8 cellular contexts compared by ENCODE assay signal in the genomic region with DNA sequence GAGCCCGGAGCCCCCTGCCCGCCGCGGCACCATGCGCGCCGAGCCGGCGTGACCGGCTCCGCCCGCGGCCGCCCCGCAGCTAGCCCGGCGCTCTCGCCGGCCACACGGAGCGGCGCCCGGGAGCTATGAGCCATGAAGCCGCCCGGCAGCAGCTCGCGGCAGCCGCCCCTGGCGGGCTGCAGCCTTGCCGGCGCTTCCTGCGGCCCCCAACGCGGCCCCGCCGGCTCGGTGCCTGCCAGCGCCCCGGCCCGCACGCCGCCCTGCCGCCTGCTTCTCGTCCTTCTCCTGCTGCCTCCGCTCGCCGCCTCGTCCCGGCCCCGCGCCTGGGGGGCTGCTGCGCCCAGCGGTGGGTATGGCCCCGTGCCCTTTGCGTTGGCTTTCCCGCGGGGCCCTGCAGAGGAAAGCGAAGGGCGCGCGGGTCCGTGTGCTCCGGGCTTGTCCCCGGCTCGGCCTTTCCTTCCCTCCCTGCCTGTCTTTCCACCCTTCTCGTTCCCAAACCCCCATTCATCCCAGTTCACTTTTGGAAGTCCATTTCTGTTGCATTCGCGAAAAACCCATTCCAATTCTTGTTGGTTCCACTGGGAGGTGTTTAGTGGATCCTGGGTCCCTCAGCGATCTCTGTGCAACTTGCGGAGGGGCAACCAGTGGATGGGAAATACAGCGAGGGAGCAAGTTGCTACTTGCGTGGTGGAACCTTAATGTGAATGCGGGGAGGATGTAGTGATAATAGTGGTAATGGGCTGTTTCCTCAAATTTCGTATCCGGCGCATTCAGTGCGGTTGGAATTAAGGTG. TPM values are rescaled to one million over a fixed set of nuclear protein-coding genes. Genes with fewer than 3 reads are reported as not detected.
DNase-seq lines count a peak whose midpoint lies in the region; TF ChIP-seq lines count a peak whose summit lies in the region.

No MANE protein-coding gene starts in this region.

- WGBS in spleen, 5 donors = 2 to 3% (median 2%) methylated on average over 33 to 77 of the region's 77 CpGs

- H3K4me1 ChIP-seq in HAP-1 (peaks cover 19% of the 10 kb centered on the region), spleen (peaks cover 0 to 22% (median 15%) of the 10 kb centered on the region in 6 donors)

- DNase-seq in NCI-H82 (lab: John Stamatoyannopoulos, UW) (peak; percentile 68), NCI-H82 treated with DMSO at 0.1 percent for 48 hours (lab: John Stamatoyannopoulos, UW; ENCODE audit: unreplicated experiment) (no peak), HAP-1 (ENCODE audit: low spot score in 2 of 2) (peak; percentile 24 to 38), NCI-H526 (lab: John Stamatoyannopoulos, UW) (peak; percentile 26 to 84), iPS-NIHi7 (ENCODE audit: extremely low spot score) (peak; percentile 74), spleen (peak; percentile 75), amniotic stem cell (lab: John Stamatoyannopoulos, UW) (no peak)

- in situ Hi-C loops in HAP-1 (cut with MboI; ENCODE audit: low sequenced_read_pairs) = no loop called here

- TF ChIP-seq CTCF in brain (conservative IDR thresholded peaks at IDR 0.05) (peak in 1 of 2 experiments; percentile 16), spleen (IDR thresholded peaks at IDR 0.05 in 8 of 11, conservative IDR thresholded peaks at IDR 0.05 in 3 of 11) (no peak)

- no peaks in the 10 kb centered on the region for H3K9me3 Mint-ChIP-seq in brain

- intact Hi-C loops in spleen (cut with DNase I; ENCODE audit: low total_unique reads) = no loop called here

- H3K27ac ChIP-seq in spleen = no peak overlapping the region

- peaks cover 3% of the 10 kb centered on the region for H3K27me3 Mint-ChIP-seq in brain

- H3K36me3 ChIP-seq in HAP-1 (replicated peaks) = no peaks in the 10 kb centered on the region
- no peaks in the 10 kb centered on the region for H3K36me3 ChIP-seq in spleen

- peak overlapping the region; percentile 43 to 95 (median 91) for H3K27ac Mint-ChIP-seq in brain

- peaks cover 61% of the 10 kb centered on the region for H3K4me1 Mint-ChIP-seq in brain

- H3K4me3 ChIP-seq in HAP-1 = peak overlapping the region; percentile 57
- peak overlapping the region; percentile 16 to 73 (median 36) for H3K4me3 ChIP-seq in spleen

- H3K27me3 ChIP-seq in HAP-1 (ENCODE audit: low read depth) (peaks cover 12% of the 10 kb centered on the region), spleen (replicated peaks in 1 of 7) (peaks cover 2 to 95% (median 60%) of the 10 kb centered on the region in 7 donors)

- H3K9me3 ChIP-seq in HAP-1 (no peaks in the 10 kb centered on the region), spleen (no peaks in the 10 kb centered on the region)

- H3K36me3 Mint-ChIP-seq in brain = peaks cover 3% of the 10 kb centered on the region

- no peak for TF ChIP-seq POLR2A in spleen (IDR thresholded peaks at IDR 0.05)

- H3K4me3 Mint-ChIP-seq in brain = peak overlapping the region; percentile 92 to 97 (median 94)

RNA-seq across cellular contexts. Expression of a gene that starts 0.6 kb away (rescaled TPM):
- polyA plus RNA-seq in brain (ENCODE audit: insufficient read depth, low read depth, low replicate concordance) = 6.0 TPM
- total RNA-seq in spleen = 1 to 10 TPM in 2 of 7 donors, under 1 TPM in 5; 0.33 to 1.7 (median 0.86) TPM
- polyA plus RNA-seq in spleen = 1 to 10 TPM in 1 of 3 donors, under 1 TPM in 2; 0.32 to 2.2 (median 0.37) TPM

Comparison
In these comparisons a context has a peak if more than half of its experiments do, and no peak if none do; other contexts are left out.
1. DNase-seq: peak in NCI-H82 (single experiment), HAP-1 (2 of 2), NCI-H526 (2 of 2), iPS-NIHi7 (single experiment) and spleen (single experiment); none in NCI-H82 treated with DMSO at 0.1 percent for 48 hours (single experiment) and amniotic stem cell (single experiment).